In genomic region chr11:102604011-102604410, GRCh38 we compare ENCODE assay signal across 17 cellular contexts. TPM values are rescaled to one million over a fixed set of nuclear protein-coding genes. Genes with fewer than 3 reads are reported as not detected.
"Had no signal": no experiment of that assay in that cellular context is flagged by ENCODE, and none has a peak within 500 bp of the region (broad histone marks: within the 10 kb centered on the region; RNA-seq: fewer than 3 reads in every experiment).

No MANE protein-coding gene starts in this region.

- H3K27me3 ChIP-seq: esophagus muscularis mucosa, stomach, vagina had no signal

- H3K27ac ChIP-seq: adrenal gland, stomach, vagina had no signal

- H3K9me3 ChIP-seq: adrenal gland, esophagus muscularis mucosa, stomach, vagina had no signal

- H3K9me3 Mint-ChIP-seq: activated naive CD4-positive, alpha-beta T cell treated with anti-CD3 and anti-CD28 coated beads, Interleukin-2, amount 10 ng/mL, durations not matched to agents 7 days and 5 days; activated T-helper 2 cell treated with anti-CD3 and anti-CD28 coated beads, Interferon-gamma antibody, Interleukin-2, Interleukin-4, amounts not matched to agents 10 μg/mL and 5 μg/mL and 100 μg/mL, durations not matched to agents 14 hours and 24 hours and 36 hours had no signal

- H3K27ac Mint-ChIP-seq: activated naive CD4-positive, alpha-beta T cell treated with anti-CD3 and anti-CD28 coated beads, Interleukin-2, amount 10 ng/mL, durations not matched to agents 7 days and 5 days; activated T-helper 2 cell treated with anti-CD3 and anti-CD28 coated beads, Interferon-gamma antibody, Interleukin-2, Interleukin-4, amounts not matched to agents 10 μg/mL and 5 μg/mL and 100 μg/mL, durations not matched to agents 14 hours and 24 hours and 36 hours had no signal

- DNase-seq: activated CD4-positive, alpha-beta T cell treated with anti-CD3 and anti-CD28 coated beads, Interleukin-2, amount 50 U/mL, for 1 hour; activated naive CD4-positive, alpha-beta T cell treated with anti-CD3 and anti-CD28 coated beads, Interleukin-2, amount 10 ng/mL, durations not matched to agents 7 days and 5 days; adrenal gland; stimulated activated CD4-positive, alpha-beta T cell treated with anti-CD3 and anti-CD28 coated beads, Interleukin-4, amount 100 ng/mL, for 4 hours; stomach had no signal

- H3K4me3 Mint-ChIP-seq: activated naive CD4-positive, alpha-beta T cell treated with anti-CD3 and anti-CD28 coated beads, Interleukin-2, amount 10 ng/mL, durations not matched to agents 7 days and 5 days had no signal

- H3K36me3 Mint-ChIP-seq: activated naive CD4-positive, alpha-beta T cell treated with anti-CD3 and anti-CD28 coated beads, Interleukin-2, amount 10 ng/mL, durations not matched to agents 7 days and 5 days had no signal

- H3K4me3 ChIP-seq: adrenal gland, esophagus muscularis mucosa, stomach, vagina had no signal

- H3K36me3 ChIP-seq: adrenal gland, esophagus muscularis mucosa, stomach, vagina had no signal

RNA-seq across cellular contexts. Expression of gene MMP20, which starts 21.1 kb away (rescaled TPM):
- total RNA-seq: activated T-helper 2 cell treated with anti-CD3 and anti-CD28 coated beads, Interferon-gamma antibody, Interleukin-2, Interleukin-4, amounts not matched to agents 10 μg/mL and 5 μg/mL and 100 μg/mL, durations not matched to agents 14 hours and 24 hours and 36 hours; adrenal gland; cerebellum; dermis microvascular lymphatic vessel endothelial cell; esophagus muscularis mucosa; fibroblast of villous mesenchyme; lung microvascular endothelial cell; osteocyte; pulmonary artery endothelial cell; skeletal muscle tissue; stomach; T-helper 1 cell treated with Interleukin-12 subunit alpha and Interleukin-12 subunit beta and Interleukin-4 antibody, amounts not matched to agents 30 ng/mL and 1 ng/mL, for 36 hours; vagina had no signal
- polyA plus RNA-seq: adrenal gland, neural cell, stomach had no signal
